ENCODE assay signal across 1 cellular context in the genomic region with DNA sequence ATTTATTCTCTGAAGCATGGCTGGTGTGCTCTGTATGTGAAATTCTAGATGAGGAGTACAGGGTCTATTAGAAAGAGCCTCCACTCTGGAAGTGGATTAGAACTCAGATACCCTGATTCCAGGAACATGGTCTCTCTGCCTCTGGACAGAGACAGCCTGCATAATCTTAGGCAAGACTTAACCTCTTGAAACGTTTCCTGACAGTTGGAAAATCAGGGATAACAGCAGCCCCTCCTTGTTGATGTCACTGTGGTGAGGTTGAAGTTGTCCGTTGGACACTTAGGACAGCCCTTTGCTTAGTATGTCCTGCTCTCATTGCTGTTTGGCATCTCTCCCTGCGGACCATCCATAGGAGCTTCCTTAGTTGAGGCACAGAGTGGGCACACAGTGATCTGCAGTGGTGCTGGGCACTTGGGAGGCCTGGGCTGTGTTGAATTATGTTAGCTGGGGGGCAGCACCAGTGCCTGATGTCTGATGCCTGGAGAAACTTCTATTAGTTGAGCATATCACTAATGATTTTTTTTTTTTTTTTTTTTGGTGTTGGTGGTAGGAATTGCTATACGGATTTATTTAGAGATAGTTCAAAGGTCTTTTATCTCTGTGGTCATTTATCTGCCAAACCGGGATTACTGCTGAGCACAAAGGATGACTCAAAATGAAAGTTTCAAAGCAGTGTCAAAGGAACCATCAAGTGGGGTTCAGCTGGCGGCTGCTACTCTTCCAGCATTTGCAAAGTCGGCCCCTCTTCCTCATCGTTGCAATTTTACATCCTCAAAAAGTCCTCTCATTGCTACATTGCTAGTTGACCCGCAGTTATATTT.
TF ChIP-seq lines count a peak whose summit lies in the region.

No MANE protein-coding gene starts in this region.

TF ChIP-seq in GM12878, 131 proteins besides CTCF, POLR2A, EP300 and RAD21 (continued from another document and continues in another):
- TF ChIP-seq, protein P1, sequence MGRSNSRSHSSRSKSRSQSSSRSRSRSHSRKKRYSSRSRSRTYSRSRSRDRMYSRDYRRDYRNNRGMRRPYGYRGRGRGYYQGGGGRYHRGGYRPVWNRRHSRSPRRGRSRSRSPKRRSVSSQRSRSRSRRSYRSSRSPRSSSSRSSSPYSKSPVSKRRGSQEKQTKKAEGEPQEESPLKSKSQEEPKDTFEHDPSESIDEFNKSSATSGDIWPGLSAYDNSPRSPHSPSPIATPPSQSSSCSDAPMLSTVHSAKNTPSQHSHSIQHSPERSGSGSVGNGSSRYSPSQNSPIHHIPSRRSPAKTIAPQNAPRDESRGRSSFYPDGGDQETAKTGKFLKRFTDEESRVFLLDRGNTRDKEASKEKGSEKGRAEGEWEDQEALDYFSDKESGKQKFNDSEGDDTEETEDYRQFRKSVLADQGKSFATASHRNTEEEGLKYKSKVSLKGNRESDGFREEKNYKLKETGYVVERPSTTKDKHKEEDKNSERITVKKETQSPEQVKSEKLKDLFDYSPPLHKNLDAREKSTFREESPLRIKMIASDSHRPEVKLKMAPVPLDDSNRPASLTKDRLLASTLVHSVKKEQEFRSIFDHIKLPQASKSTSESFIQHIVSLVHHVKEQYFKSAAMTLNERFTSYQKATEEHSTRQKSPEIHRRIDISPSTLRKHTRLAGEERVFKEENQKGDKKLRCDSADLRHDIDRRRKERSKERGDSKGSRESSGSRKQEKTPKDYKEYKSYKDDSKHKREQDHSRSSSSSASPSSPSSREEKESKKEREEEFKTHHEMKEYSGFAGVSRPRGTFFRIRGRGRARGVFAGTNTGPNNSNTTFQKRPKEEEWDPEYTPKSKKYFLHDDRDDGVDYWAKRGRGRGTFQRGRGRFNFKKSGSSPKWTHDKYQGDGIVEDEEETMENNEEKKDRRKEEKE (IDR thresholded peaks at IDR 0.05): no peak
- TF ChIP-seq POLR2AphosphoS5 (IDR thresholded peaks at IDR 0.05; ENCODE audit: low read length) (no peak), MEF2B (IDR thresholded peaks at IDR 0.05; ENCODE audit: partially characterized antibody, poor library complexity, severe bottlenecking) (peak; percentile 49), NFXL1 (IDR thresholded peaks at IDR 0.05; ENCODE audit: borderline replicate concordance) (no peak), MTA3 (IDR thresholded peaks at IDR 0.05; ENCODE audit: borderline replicate concordance, low read length) (peak; percentile 77; the same call in 1 of the 2 replicates), PML (IDR thresholded peaks at IDR 0.05; ENCODE audit: low read length) (no peak), CBFB (IDR thresholded peaks at IDR 0.05; ENCODE audit: low read depth) (peak; percentile 62; the same call in 1 of the 2 replicates), BACH1 (IDR thresholded peaks at IDR 0.05; ENCODE audit: borderline replicate concordance) (peak; percentile 63; the same call in 1 of the 2 replicates), FOXM1 (IDR thresholded peaks at IDR 0.05; ENCODE audit: low read depth, low read length) (peak; percentile 75; the same call in 1 of the 2 replicates), NRF1 (conservative IDR thresholded peaks at IDR 0.05; ENCODE audit: low read depth, low read length) (no peak), STAT1 (conservative IDR thresholded peaks at IDR 0.05) (no peak), ESRRA (IDR thresholded peaks at IDR 0.05; ENCODE audit: low read length) (no peak), ZNF217 (IDR thresholded peaks at IDR 0.05) (0 out of 2 replicates have a peak, but pooled peaks have one; percentile 46), MEF2A (IDR thresholded peaks at IDR 0.05; ENCODE audit: insufficient read depth, low read depth, low read length) (peak; percentile 84), BCL11A (IDR thresholded peaks at IDR 0.05; ENCODE audit: low read depth, low read length) (peak; percentile 81), JUNB (IDR thresholded peaks at IDR 0.05) (peak; percentile 98), SPI1 (IDR thresholded peaks at IDR 0.05; ENCODE audit: borderline replicate concordance, insufficient read depth, low read depth, low read length) (no peak), TCF12 (IDR thresholded peaks at IDR 0.05; ENCODE audit: low read depth, low read length) (peak; percentile 87), SMAD1 (IDR thresholded peaks at IDR 0.05; ENCODE audit: low read depth, partially characterized antibody) (no peak), CREB1 (IDR thresholded peaks at IDR 0.05; ENCODE audit: low read depth) (peak; percentile 58), FOS (IDR thresholded peaks at IDR 0.05; ENCODE audit: borderline replicate concordance, extremely low read depth, insufficient read length) (no peak), ATF7 (IDR thresholded peaks at IDR 0.05; ENCODE audit: low read depth) (peak; percentile 62), HDGF (IDR thresholded peaks at IDR 0.05) (no peak), YBX1 (IDR thresholded peaks at IDR 0.05) (no peak), SMC3 (IDR thresholded peaks at IDR 0.05; ENCODE audit: borderline replicate concordance, low read length) (no peak), TBL1XR1 (IDR thresholded peaks at IDR 0.05; ENCODE audit: low read depth, low read length) (0 out of 2 replicates have a peak, but pooled peaks have one; percentile 39), SIX5 (IDR thresholded peaks at IDR 0.05; ENCODE audit: low read depth, low read length, severe bottlenecking) (no peak), EZH2 (IDR thresholded peaks at IDR 0.05; ENCODE audit: borderline replicate concordance, control insufficient read depth, low read depth, low read length) (no peak), NBN (IDR thresholded peaks at IDR 0.05) (no peak; the same call in 1 of the 2 replicates), KLF5 (IDR thresholded peaks at IDR 0.05; ENCODE audit: partially characterized antibody) (no peak), BRCA1 (IDR thresholded peaks at IDR 0.05; ENCODE audit: low read depth, low read length) (no peak), SIN3A (IDR thresholded peaks at IDR 0.05; ENCODE audit: low read depth, low read length) (0 out of 2 replicates have a peak, but pooled peaks have one; percentile 35), BHLHE40 (IDR thresholded peaks at IDR 0.05; ENCODE audit: borderline replicate concordance in 1 of 2, low read depth in 2 of 2, low read length in 1 of 2) (no peak), SP1 (IDR thresholded peaks at IDR 0.05; ENCODE audit: low read depth, low read length) (peak; percentile 8), RAD51 (IDR thresholded peaks at IDR 0.05) (no peak), BMI1 (IDR thresholded peaks at IDR 0.05; ENCODE audit: borderline replicate concordance) (0 out of 2 replicates have a peak, but pooled peaks have one; percentile 30), MXI1 (IDR thresholded peaks at IDR 0.05; ENCODE audit: low read depth, low read length) (no peak; the same call in 1 of the 2 replicates), IRF4 (IDR thresholded peaks at IDR 0.05; ENCODE audit: low read depth, low read length) (peak; percentile 98)
- TF ChIP-seq, protein P2, sequence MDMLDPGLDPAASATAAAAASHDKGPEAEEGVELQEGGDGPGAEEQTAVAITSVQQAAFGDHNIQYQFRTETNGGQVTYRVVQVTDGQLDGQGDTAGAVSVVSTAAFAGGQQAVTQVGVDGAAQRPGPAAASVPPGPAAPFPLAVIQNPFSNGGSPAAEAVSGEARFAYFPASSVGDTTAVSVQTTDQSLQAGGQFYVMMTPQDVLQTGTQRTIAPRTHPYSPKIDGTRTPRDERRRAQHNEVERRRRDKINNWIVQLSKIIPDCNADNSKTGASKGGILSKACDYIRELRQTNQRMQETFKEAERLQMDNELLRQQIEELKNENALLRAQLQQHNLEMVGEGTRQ (IDR thresholded peaks at IDR 0.05; ENCODE audit: borderline replicate concordance, low read depth, low read length): no peak
- TF ChIP-seq, protein P3, sequence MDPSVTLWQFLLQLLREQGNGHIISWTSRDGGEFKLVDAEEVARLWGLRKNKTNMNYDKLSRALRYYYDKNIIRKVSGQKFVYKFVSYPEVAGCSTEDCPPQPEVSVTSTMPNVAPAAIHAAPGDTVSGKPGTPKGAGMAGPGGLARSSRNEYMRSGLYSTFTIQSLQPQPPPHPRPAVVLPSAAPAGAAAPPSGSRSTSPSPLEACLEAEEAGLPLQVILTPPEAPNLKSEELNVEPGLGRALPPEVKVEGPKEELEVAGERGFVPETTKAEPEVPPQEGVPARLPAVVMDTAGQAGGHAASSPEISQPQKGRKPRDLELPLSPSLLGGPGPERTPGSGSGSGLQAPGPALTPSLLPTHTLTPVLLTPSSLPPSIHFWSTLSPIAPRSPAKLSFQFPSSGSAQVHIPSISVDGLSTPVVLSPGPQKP (IDR thresholded peaks at IDR 0.05; ENCODE audit: low read depth, low read length): no peak
- TF ChIP-seq, protein P4, sequence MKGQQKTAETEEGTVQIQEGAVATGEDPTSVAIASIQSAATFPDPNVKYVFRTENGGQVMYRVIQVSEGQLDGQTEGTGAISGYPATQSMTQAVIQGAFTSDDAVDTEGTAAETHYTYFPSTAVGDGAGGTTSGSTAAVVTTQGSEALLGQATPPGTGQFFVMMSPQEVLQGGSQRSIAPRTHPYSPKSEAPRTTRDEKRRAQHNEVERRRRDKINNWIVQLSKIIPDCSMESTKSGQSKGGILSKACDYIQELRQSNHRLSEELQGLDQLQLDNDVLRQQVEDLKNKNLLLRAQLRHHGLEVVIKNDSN (IDR thresholded peaks at IDR 0.05; ENCODE audit: borderline replicate concordance, extremely low read length, insufficient read depth, low read depth, low read length): no peak
- TF ChIP-seq, protein P5, sequence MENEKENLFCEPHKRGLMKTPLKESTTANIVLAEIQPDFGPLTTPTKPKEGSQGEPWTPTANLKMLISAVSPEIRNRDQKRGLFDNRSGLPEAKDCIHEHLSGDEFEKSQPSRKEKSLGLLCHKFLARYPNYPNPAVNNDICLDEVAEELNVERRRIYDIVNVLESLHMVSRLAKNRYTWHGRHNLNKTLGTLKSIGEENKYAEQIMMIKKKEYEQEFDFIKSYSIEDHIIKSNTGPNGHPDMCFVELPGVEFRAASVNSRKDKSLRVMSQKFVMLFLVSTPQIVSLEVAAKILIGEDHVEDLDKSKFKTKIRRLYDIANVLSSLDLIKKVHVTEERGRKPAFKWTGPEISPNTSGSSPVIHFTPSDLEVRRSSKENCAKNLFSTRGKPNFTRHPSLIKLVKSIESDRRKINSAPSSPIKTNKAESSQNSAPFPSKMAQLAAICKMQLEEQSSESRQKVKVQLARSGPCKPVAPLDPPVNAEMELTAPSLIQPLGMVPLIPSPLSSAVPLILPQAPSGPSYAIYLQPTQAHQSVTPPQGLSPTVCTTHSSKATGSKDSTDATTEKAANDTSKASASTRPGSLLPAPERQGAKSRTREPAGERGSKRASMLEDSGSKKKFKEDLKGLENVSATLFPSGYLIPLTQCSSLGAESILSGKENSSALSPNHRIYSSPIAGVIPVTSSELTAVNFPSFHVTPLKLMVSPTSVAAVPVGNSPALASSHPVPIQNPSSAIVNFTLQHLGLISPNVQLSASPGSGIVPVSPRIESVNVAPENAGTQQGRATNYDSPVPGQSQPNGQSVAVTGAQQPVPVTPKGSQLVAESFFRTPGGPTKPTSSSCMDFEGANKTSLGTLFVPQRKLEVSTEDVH (IDR thresholded peaks at IDR 0.05; ENCODE audit: low read depth, partially characterized antibody): no peak
- TF ChIP-seq, protein P6, sequence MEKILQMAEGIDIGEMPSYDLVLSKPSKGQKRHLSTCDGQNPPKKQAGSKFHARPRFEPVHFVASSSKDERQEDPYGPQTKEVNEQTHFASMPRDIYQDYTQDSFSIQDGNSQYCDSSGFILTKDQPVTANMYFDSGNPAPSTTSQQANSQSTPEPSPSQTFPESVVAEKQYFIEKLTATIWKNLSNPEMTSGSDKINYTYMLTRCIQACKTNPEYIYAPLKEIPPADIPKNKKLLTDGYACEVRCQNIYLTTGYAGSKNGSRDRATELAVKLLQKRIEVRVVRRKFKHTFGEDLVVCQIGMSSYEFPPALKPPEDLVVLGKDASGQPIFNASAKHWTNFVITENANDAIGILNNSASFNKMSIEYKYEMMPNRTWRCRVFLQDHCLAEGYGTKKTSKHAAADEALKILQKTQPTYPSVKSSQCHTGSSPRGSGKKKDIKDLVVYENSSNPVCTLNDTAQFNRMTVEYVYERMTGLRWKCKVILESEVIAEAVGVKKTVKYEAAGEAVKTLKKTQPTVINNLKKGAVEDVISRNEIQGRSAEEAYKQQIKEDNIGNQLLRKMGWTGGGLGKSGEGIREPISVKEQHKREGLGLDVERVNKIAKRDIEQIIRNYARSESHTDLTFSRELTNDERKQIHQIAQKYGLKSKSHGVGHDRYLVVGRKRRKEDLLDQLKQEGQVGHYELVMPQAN (conservative IDR thresholded peaks at IDR 0.05): no peak
- TF ChIP-seq, protein P7, sequence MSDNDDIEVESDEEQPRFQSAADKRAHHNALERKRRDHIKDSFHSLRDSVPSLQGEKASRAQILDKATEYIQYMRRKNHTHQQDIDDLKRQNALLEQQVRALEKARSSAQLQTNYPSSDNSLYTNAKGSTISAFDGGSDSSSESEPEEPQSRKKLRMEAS (IDR thresholded peaks at IDR 0.05; ENCODE audit: low read depth, low read length): no peak
- TF ChIP-seq, protein P8, sequence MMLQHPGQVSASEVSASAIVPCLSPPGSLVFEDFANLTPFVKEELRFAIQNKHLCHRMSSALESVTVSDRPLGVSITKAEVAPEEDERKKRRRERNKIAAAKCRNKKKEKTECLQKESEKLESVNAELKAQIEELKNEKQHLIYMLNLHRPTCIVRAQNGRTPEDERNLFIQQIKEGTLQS (IDR thresholded peaks at IDR 0.05; ENCODE audit: borderline replicate concordance, extremely low read depth, low read depth, low read length): no peak
- TF ChIP-seq, protein P9, sequence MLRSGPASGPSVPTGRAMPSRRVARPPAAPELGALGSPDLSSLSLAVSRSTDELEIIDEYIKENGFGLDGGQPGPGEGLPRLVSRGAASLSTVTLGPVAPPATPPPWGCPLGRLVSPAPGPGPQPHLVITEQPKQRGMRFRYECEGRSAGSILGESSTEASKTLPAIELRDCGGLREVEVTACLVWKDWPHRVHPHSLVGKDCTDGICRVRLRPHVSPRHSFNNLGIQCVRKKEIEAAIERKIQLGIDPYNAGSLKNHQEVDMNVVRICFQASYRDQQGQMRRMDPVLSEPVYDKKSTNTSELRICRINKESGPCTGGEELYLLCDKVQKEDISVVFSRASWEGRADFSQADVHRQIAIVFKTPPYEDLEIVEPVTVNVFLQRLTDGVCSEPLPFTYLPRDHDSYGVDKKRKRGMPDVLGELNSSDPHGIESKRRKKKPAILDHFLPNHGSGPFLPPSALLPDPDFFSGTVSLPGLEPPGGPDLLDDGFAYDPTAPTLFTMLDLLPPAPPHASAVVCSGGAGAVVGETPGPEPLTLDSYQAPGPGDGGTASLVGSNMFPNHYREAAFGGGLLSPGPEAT (IDR thresholded peaks at IDR 0.05; ENCODE audit: low read depth): peak; percentile 77
